In genomic region chr16:71726491-71727319, GRCh38 we compare ENCODE assay signal across 9 cellular contexts. TPM values are rescaled to one million over a fixed set of nuclear protein-coding genes. Genes with fewer than 3 reads are reported as not detected.
A peak's percentile ranks its signal among the peaks of the same experiment; 100 is the strongest.
DNase-seq lines count a peak whose midpoint lies in the region; ATAC-seq and TF ChIP-seq lines count a peak whose summit lies in the region.
"Had no signal": no experiment of that assay in that cellular context is flagged by ENCODE, and none has a peak within 500 bp of the region (broad histone marks: within the 10 kb centered on the region; RNA-seq: fewer than 3 reads in every experiment).

No MANE protein-coding gene starts in this region.

- in situ Hi-C loops in GM13976 (cut with MboI; ENCODE audit: low sequenced_read_pairs, unreplicated experiment) = no loop called here

- TF ChIP-seq CTCF in GM13976 (IDR thresholded peaks at IDR 0.05; ENCODE audit: borderline replicate concordance, control extremely low read depth, extremely low read depth, insufficient read depth, missing control alignments) (no peak), gastroesophageal sphincter (IDR thresholded peaks at IDR 0.05) (no peak)

- no peaks in the 10 kb centered on the region for H3K9me3 ChIP-seq in gastroesophageal sphincter

- no peak overlapping the region for H3K4me3 ChIP-seq in gastroesophageal sphincter

- 47 to 61% methylated on average over 4 of the region's 4 CpGs for WGBS in gastroesophageal sphincter (ENCODE audit: low coverage in 1 of 2), 2 donors

- peaks cover 52% of the 10 kb centered on the region for H3K4me1 Mint-ChIP-seq in stimulated activated memory B cell treated with anti-CD40 and anti-IgM and Interleukin-4, amounts not matched to agents 10 μg/mL and 1 μg/mL and 100 μg/mL, for 72 hours
- peaks cover 11% of the 10 kb centered on the region for H3K4me1 Mint-ChIP-seq in activated T-helper 17 cell treated with anti-CD3 and anti-CD28 coated beads, Interleukin-2, amount 50 U/mL, for 72 hours

- H3K27ac Mint-ChIP-seq in stimulated activated memory B cell treated with anti-CD40 and anti-IgM and Interleukin-4, amounts not matched to agents 10 μg/mL and 1 μg/mL and 100 μg/mL, for 72 hours = peak overlapping the region; percentile 81
- no peak overlapping the region for H3K27ac Mint-ChIP-seq in activated T-helper 17 cell treated with anti-CD3 and anti-CD28 coated beads, Interleukin-2, amount 50 U/mL, for 72 hours

- DNase-seq in GM13976 (ENCODE audit: low spot score) = peak; percentile 26
- peak; percentile 56 for DNase-seq in NOMO-1 treated with dmso at 0.1 percent for 144 hours (lab: John Stamatoyannopoulos, UW; ENCODE audit: unreplicated experiment)
- DNase-seq in anterior cingulate cortex (lab: John Stamatoyannopoulos, UW) = no peak
- DNase-seq in central memory CD4-positive, alpha-beta T cell = no peak
- DNase-seq: activated T-cell treated with anti-CD3 and anti-CD28 coated beads, Interleukin-2, amount 50 U/mL, for 1 hour; NCI-H187 had no signal

- H3K27me3 Mint-ChIP-seq in stimulated activated memory B cell treated with anti-CD40 and anti-IgM and Interleukin-4, amounts not matched to agents 10 μg/mL and 1 μg/mL and 100 μg/mL, for 72 hours = no peaks in the 10 kb centered on the region
- no peaks in the 10 kb centered on the region for H3K27me3 Mint-ChIP-seq in activated T-helper 17 cell treated with anti-CD3 and anti-CD28 coated beads, Interleukin-2, amount 50 U/mL, for 72 hours

- no peak overlapping the region for H3K4me3 Mint-ChIP-seq in stimulated activated memory B cell treated with anti-CD40 and anti-IgM and Interleukin-4, amounts not matched to agents 10 μg/mL and 1 μg/mL and 100 μg/mL, for 72 hours
- no peak overlapping the region for H3K4me3 Mint-ChIP-seq in activated T-helper 17 cell treated with anti-CD3 and anti-CD28 coated beads, Interleukin-2, amount 50 U/mL, for 72 hours

- no peak for ATAC-seq in gastroesophageal sphincter
- no peak for ATAC-seq in stimulated activated memory B cell treated with anti-CD40 and anti-IgM and Interleukin-4, amounts not matched to agents 10 μg/mL and 1 μg/mL and 100 μg/mL, for 72 hours
- ATAC-seq in activated T-helper 17 cell treated with anti-CD3 and anti-CD28 coated beads, Interleukin-2, amount 50 U/mL, for 72 hours (replicated peaks) = no peak

- H3K36me3 Mint-ChIP-seq in stimulated activated memory B cell treated with anti-CD40 and anti-IgM and Interleukin-4, amounts not matched to agents 10 μg/mL and 1 μg/mL and 100 μg/mL, for 72 hours = peaks cover 23% of the 10 kb centered on the region
- H3K36me3 Mint-ChIP-seq in activated T-helper 17 cell treated with anti-CD3 and anti-CD28 coated beads, Interleukin-2, amount 50 U/mL, for 72 hours (ENCODE audit: low read depth) = peaks cover 28% of the 10 kb centered on the region

- no peak for TF ChIP-seq EP300 in gastroesophageal sphincter (IDR thresholded peaks at IDR 0.05)

- peaks cover 0 to 22% of the 10 kb centered on the region in 2 donors for H3K36me3 ChIP-seq in gastroesophageal sphincter

- peak overlapping the region in 3 of 4 donors; percentile 48 to 98 (median 55) for H3K27ac ChIP-seq in gastroesophageal sphincter

- no peaks in the 10 kb centered on the region for H3K9me3 Mint-ChIP-seq in stimulated activated memory B cell treated with anti-CD40 and anti-IgM and Interleukin-4, amounts not matched to agents 10 μg/mL and 1 μg/mL and 100 μg/mL, for 72 hours
- H3K9me3 Mint-ChIP-seq in activated T-helper 17 cell treated with anti-CD3 and anti-CD28 coated beads, Interleukin-2, amount 50 U/mL, for 72 hours = no peaks in the 10 kb centered on the region

- H3K4me1 ChIP-seq in gastroesophageal sphincter = peaks cover 0 to 45% (median 17%) of the 10 kb centered on the region in 3 donors

- no peaks in the 10 kb centered on the region for H3K27me3 ChIP-seq in gastroesophageal sphincter

- TF ChIP-seq POLR2A in gastroesophageal sphincter (IDR thresholded peaks at IDR 0.05) = no peak

RNA-seq across cellular contexts. Expression of gene PHLPP2, which starts 2.2 kb away (rescaled TPM):
- 10 to 100 TPM; 16.0 to 21.1 (median 18.2) TPM for total RNA-seq in gastroesophageal sphincter
- 1 to 10 TPM; 8.7 to 9.4 TPM for total RNA-seq in activated T-helper 17 cell treated with anti-CD3 and anti-CD28 coated beads, Interleukin-2, amount 50 U/mL, for 72 hours

Comparison
In these comparisons a context has a peak if more than half of its experiments do, and no peak if none do; other contexts are left out.
1. DNase-seq: peak in GM13976 (single experiment) and NOMO-1 treated with dmso at 0.1 percent for 144 hours (single experiment); none in anterior cingulate cortex (0 of 58) and central memory CD4-positive, alpha-beta T cell (single experiment).